9 cellular contexts compared by ENCODE assay signal in the genomic region with DNA sequence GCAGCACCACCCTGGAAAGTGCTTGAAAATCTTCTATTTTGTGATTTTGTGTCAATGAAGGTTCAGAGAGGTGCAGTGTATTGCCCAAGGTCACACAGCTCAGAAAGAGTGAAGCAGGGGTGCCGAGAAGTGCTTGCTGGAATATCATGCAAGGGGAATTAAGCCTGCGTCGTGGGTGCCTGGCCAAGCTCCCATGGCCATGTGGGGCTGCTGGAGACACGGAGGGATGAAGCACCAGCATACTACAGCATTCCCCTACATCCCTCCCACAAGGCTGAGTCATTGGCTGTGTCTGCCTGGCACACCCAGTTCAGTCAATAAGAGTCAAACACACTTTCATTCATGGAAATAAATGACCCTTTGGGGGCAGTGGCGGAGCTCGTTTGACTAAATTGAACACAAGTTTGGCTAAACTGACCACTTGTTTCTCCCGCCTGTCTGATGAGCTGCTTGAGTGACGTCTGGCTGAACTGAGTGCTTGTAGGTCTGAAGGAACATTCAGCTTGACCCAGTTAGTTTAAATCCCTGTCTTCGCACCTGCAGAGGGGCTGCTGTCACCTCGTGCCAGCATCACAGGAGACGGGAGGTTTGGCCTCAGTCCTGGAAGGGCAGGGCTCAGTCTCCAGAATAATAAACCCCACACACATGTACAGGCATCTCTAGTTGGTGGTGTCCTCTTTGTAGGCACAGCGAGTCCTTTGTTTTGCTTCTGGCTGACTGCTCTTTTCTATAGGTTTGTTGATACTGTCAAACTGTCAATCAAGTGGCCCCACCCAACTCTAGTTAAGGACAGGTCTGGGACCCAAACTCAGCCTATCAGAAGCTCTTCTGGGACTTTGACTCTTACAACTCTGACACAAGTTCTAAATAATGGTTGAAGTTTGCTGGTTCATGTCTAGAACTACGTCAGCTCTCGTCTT. TPM values are rescaled to one million over a fixed set of nuclear protein-coding genes. Genes with fewer than 3 reads are reported as not detected.
DNase-seq lines count a peak whose midpoint lies in the region; ATAC-seq and TF ChIP-seq lines count a peak whose summit lies in the region.
"Had no signal": no experiment of that assay in that cellular context is flagged by ENCODE, and none has a peak within 500 bp of the region (broad histone marks: within the 10 kb centered on the region; RNA-seq: fewer than 3 reads in every experiment).

No MANE protein-coding gene starts in this region.

- H3K27ac Mint-ChIP-seq in endodermal cell = no peak overlapping the region

- no peak overlapping the region for H3K27ac ChIP-seq in neuronal stem cell (replicated peaks; ENCODE audit: low read length)
- H3K27ac ChIP-seq in endodermal cell (ENCODE audit: low read depth, low read length) = no peak overlapping the region
- H3K27ac ChIP-seq: thyroid gland had no signal

- no peak overlapping the region for H4K8ac ChIP-seq in neuronal stem cell (ENCODE audit: low read depth, low read length)

- no peak overlapping the region for H4K91ac ChIP-seq in neuronal stem cell (ENCODE audit: low read depth, low read length, poor library complexity)

- H3K4me3 ChIP-seq in mucosa of descending colon (no peak overlapping the region), neuronal stem cell (ENCODE audit: low read length in 2 of 2) (no peak overlapping the region), endodermal cell (ENCODE audit: low read length) (no peak overlapping the region)
- H3K4me3 ChIP-seq: thyroid gland had no signal

- H2AFZ ChIP-seq in neuronal stem cell (ENCODE audit: low read length) = no peak overlapping the region

- no peak overlapping the region for H3K4me2 ChIP-seq in neuronal stem cell (ENCODE audit: insufficient read depth, low read length, poor library complexity, severe bottlenecking)

- H3K9me3 ChIP-seq in mucosa of descending colon = no peaks in the 10 kb centered on the region
- no peaks in the 10 kb centered on the region for H3K9me3 ChIP-seq in neuronal stem cell (replicated peaks in 1 of 2; ENCODE audit: control insufficient read depth in 2 of 2, insufficient read depth in 1 of 2, low read depth in 1 of 2, low read length in 2 of 2)
- H3K9me3 ChIP-seq in endodermal cell (ENCODE audit: control insufficient read depth, low read length) = no peaks in the 10 kb centered on the region
- H3K9me3 ChIP-seq: thyroid gland had no signal

- no peaks in the 10 kb centered on the region for H3K36me3 ChIP-seq in mucosa of descending colon (ENCODE audit: low read depth)
- no peaks in the 10 kb centered on the region for H3K36me3 ChIP-seq in neuronal stem cell (replicated peaks in 1 of 2; ENCODE audit: control insufficient read depth in 2 of 2, insufficient read depth in 2 of 2, low read length in 2 of 2)
- H3K36me3 ChIP-seq in endodermal cell (ENCODE audit: control insufficient read depth, insufficient read depth, low read length) = no peaks in the 10 kb centered on the region
- H3K36me3 ChIP-seq: thyroid gland had no signal

- H2AK5ac ChIP-seq in neuronal stem cell (ENCODE audit: low read depth, low read length) = no peak overlapping the region

- H3K23ac ChIP-seq in neuronal stem cell (ENCODE audit: low read depth, low read length, poor library complexity) = no peak overlapping the region

- TF ChIP-seq CTCF in mucosa of descending colon (IDR thresholded peaks at IDR 0.05) (no peak), endodermal cell (conservative IDR thresholded peaks at IDR 0.05) (no peak)

- no peaks in the 10 kb centered on the region for H3K9me3 Mint-ChIP-seq in endodermal cell

- no peak overlapping the region for H3K14ac ChIP-seq in neuronal stem cell (ENCODE audit: low read length)

- no peak overlapping the region for H2BK12ac ChIP-seq in neuronal stem cell (ENCODE audit: low read length)

- H3K36me3 Mint-ChIP-seq in endodermal cell (ENCODE audit: low read depth) = no peaks in the 10 kb centered on the region

- intact Hi-C loops in mucosa of descending colon (cut with DNase I, micrococcal nuclease) = no loop called here

- H3K18ac ChIP-seq in neuronal stem cell (ENCODE audit: low read length) = no peak overlapping the region

- DNase-seq in Ammon's horn (ENCODE audit: low spot score) = peak; percentile 66
- DNase-seq in LoVo (ENCODE audit: low spot score) = peak; percentile 68
- DNase-seq in dedifferentiated amniotic fluid mesenchymal stem cell (ENCODE audit: extremely low spot score) = peak; percentile 88
- peak in 1 of 3 donors; percentile 58 for DNase-seq in mucosa of descending colon
- DNase-seq in neuronal stem cell (ENCODE audit: low spot score) = no peak
- DNase-seq in endodermal cell = no peak
- no peak for DNase-seq in NCI-H446 treated with DMSO at 0.1 percent for 48 hours (lab: John Stamatoyannopoulos, UW)
- DNase-seq: thyroid gland had no signal

- no peaks in the 10 kb centered on the region for H3K4me1 Mint-ChIP-seq in endodermal cell

- H3K27me3 Mint-ChIP-seq in endodermal cell (ENCODE audit: insufficient read depth) = no peaks in the 10 kb centered on the region

- H2BK5ac ChIP-seq in neuronal stem cell (ENCODE audit: low read length) = no peak overlapping the region

- WGBS in neuronal stem cell (ENCODE audit: extremely low coverage in 2 of 2, insufficient read length in 2 of 2, insufficient replicate concordance in 1 of 2), 2 donors = no CpG with 5 or more reads among the region's 14 CpGs
- 81 to 85% methylated on average over 7 to 14 of the region's 14 CpGs for WGBS in endodermal cell (ENCODE audit: insufficient coverage in 1 of 2, insufficient read length in 1 of 2), 2 experiments

- ATAC-seq in mucosa of descending colon (peak; percentile 74), HG03280 (IDR thresholded peaks at IDR 0.05; ENCODE audit: unreplicated experiment) (no peak)

- H3K9ac ChIP-seq in neuronal stem cell (ENCODE audit: low read depth, low read length, poor library complexity) (no peak overlapping the region), endodermal cell (ENCODE audit: extremely low read depth, low read length, poor library complexity, severe bottlenecking) (no peak overlapping the region)

- H3K27me3 ChIP-seq in neuronal stem cell (ENCODE audit: control insufficient read depth in 3 of 3, insufficient read depth in 3 of 3, low read depth in 1 of 3, low read length in 3 of 3) = no peaks in the 10 kb centered on the region
- no peaks in the 10 kb centered on the region for H3K27me3 ChIP-seq in endodermal cell (ENCODE audit: control insufficient read depth, insufficient read depth, low read length, poor library complexity, severe bottlenecking)
- H3K27me3 ChIP-seq: thyroid gland had no signal

- no peak overlapping the region for H2BK120ac ChIP-seq in neuronal stem cell (ENCODE audit: low read depth, low read length)

- no peaks in the 10 kb centered on the region for H3K79me1 ChIP-seq in neuronal stem cell (ENCODE audit: low read depth, low read length)

- H3K4me1 ChIP-seq in mucosa of descending colon (ENCODE audit: low read depth) (peaks cover 3% of the 10 kb centered on the region), neuronal stem cell (ENCODE audit: control insufficient read depth in 2 of 2, insufficient read depth in 1 of 2, low read depth in 1 of 2, low read length in 2 of 2) (peaks cover 0 to 19% of the 10 kb centered on the region in 2 donors), endodermal cell (ENCODE audit: control insufficient read depth, insufficient read depth, low read length) (no peaks in the 10 kb centered on the region)

- no peak overlapping the region for H3K4me3 Mint-ChIP-seq in endodermal cell

- H3K4ac ChIP-seq in neuronal stem cell (ENCODE audit: low read length) = no peak overlapping the region

- H2BK15ac ChIP-seq in neuronal stem cell (ENCODE audit: low read length) = no peak overlapping the region

RNA-seq across cellular contexts. Expression of a gene that starts 8.4 kb away (rescaled TPM):
- 10 to 100 TPM; 14.9 to 62.2 (median 33.3) TPM for total RNA-seq in mucosa of descending colon
- 0.46 TPM for polyA plus RNA-seq in neuronal stem cell (2013, experiment 1 of 2)
- polyA plus RNA-seq in neuronal stem cell (2013, experiment 2 of 2) = 0.39 TPM
- under 1 TPM; 0.27 to 0.37 TPM for total RNA-seq in endodermal cell
- polyA plus RNA-seq in endodermal cell (2013, experiment 1 of 2) = 3.4 TPM
- 2.1 TPM for polyA plus RNA-seq in endodermal cell (2013, experiment 2 of 2)

Comparison
In these comparisons a context has a peak if more than half of its experiments do, and no peak if none do; other contexts are left out.
1. DNase-seq: peak in Ammon's horn (single experiment), LoVo (single experiment) and dedifferentiated amniotic fluid mesenchymal stem cell (single experiment); none in neuronal stem cell (single experiment), endodermal cell (single experiment) and NCI-H446 treated with DMSO at 0.1 percent for 48 hours (single experiment).
2. RNA of a gene that starts 8.4 kb away (total RNA-seq): 14.9 to 62.2 TPM in mucosa of descending colon; 0.27 to 0.37 TPM in endodermal cell; every median in the first group is over 10 times any median in the second.